ENCODE assay signal across 10 cellular contexts in genomic region chrX:24515447-24515846, GRCh38. TPM values are rescaled to one million over a fixed set of nuclear protein-coding genes. Genes with fewer than 3 reads are reported as not detected.
DNase-seq lines count a peak whose midpoint lies in the region; ATAC-seq, FAIRE-seq and TF ChIP-seq lines count a peak whose summit lies in the region.
"Had no signal": no experiment of that assay in that cellular context is flagged by ENCODE, and none has a peak within 500 bp of the region (broad histone marks: within the 10 kb centered on the region; RNA-seq: fewer than 3 reads in every experiment).

No MANE protein-coding gene starts in this region.

- no peaks in the 10 kb centered on the region for H3K79me2 ChIP-seq in neural progenitor cell (ENCODE audit: low read depth)

- H3K9me3 ChIP-seq in neural progenitor cell (ENCODE audit: low read depth) (no peaks in the 10 kb centered on the region), ovary (no peaks in the 10 kb centered on the region)

- H3K27me3 Mint-ChIP-seq in neural progenitor cell (ENCODE audit: insufficient read depth, low read depth): no peaks in the 10 kb centered on the region

- H3K27me3 ChIP-seq in neural progenitor cell (no peaks in the 10 kb centered on the region), ovary (no peaks in the 10 kb centered on the region)

- 22 to 32% (median 28%) methylated on average over 4 of the region's 4 CpGs for WGBS in ovary, 3 donors

- peak; percentile 63 for TF ChIP-seq CTCF in neural progenitor cell (IDR thresholded peaks at IDR 0.05)
- TF ChIP-seq CTCF in ovary (IDR thresholded peaks at IDR 0.05): no peak

- H3K36me3 ChIP-seq in neural progenitor cell (peaks cover 2% of the 10 kb centered on the region), ovary (no peaks in the 10 kb centered on the region)

- peaks cover 9% of the 10 kb centered on the region for H3K36me3 Mint-ChIP-seq in neural progenitor cell

- H3K9me3 Mint-ChIP-seq in neural progenitor cell: no peaks in the 10 kb centered on the region

- peak; percentile 20 for DNase-seq in NCI-H2107 treated with DMSO at 0.1 percent for 48 hours (lab: John Stamatoyannopoulos, UW; ENCODE audit: unreplicated experiment)
- no peak for DNase-seq in NCI-H2107 (lab: John Stamatoyannopoulos, UW)
- DNase-seq in NCI-H2227 treated with DMSO at 0.1 percent for 48 hours (lab: John Stamatoyannopoulos, UW): peak; percentile 40
- peak; percentile 55 for DNase-seq in dermis blood vessel endothelial cell
- DNase-seq in neural progenitor cell (ENCODE audit: low spot score): peak; percentile 48
- DNase-seq in H54 (ENCODE audit: insufficient read length, low spot score): no peak
- no peak for DNase-seq in ovary
- DNase-seq: KBM-7, SHP77 treated with DMSO at 0.1 percent for 48 hours had no signal

- no peak overlapping the region for H2AFZ ChIP-seq in neural progenitor cell (replicated peaks)

- no peak for TF ChIP-seq EP300 in ovary (IDR thresholded peaks at IDR 0.05)

- no peaks in the 10 kb centered on the region for H3K4me1 ChIP-seq in neural progenitor cell
- H3K4me1 ChIP-seq in ovary (ENCODE audit: insufficient read depth): no peaks in the 10 kb centered on the region

- H3F3A ChIP-seq in neural progenitor cell (ENCODE audit: low read depth): peaks cover 14% of the 10 kb centered on the region

- intact Hi-C loops in ovary (cut with DNase I): no loop called here

- TF ChIP-seq POLR2A in H54 (IDR thresholded peaks at IDR 0.05; ENCODE audit: low read depth, low read length) (no peak), ovary (IDR thresholded peaks at IDR 0.05) (no peak)

- no peaks in the 10 kb centered on the region for H4K20me1 ChIP-seq in neural progenitor cell (ENCODE audit: low read depth)

- H3K4me3 ChIP-seq in neural progenitor cell: no peak overlapping the region
- no peak overlapping the region for H3K4me3 ChIP-seq in ovary

- no peak for ATAC-seq in HG03095 (IDR thresholded peaks at IDR 0.05; ENCODE audit: unreplicated experiment)

- no peak overlapping the region for H3K27ac Mint-ChIP-seq in neural progenitor cell

- no peak overlapping the region for H3K4me2 ChIP-seq in neural progenitor cell

- H3K27ac ChIP-seq in neural progenitor cell (no peak overlapping the region), ovary (no peak overlapping the region)

- H3K9ac ChIP-seq in neural progenitor cell: peak overlapping the region; percentile 15

- H3K4me3 Mint-ChIP-seq in neural progenitor cell: no peak overlapping the region

- no peak for FAIRE-seq in H54 (lab: Jason Lieb, UNC)

- peaks cover 4% of the 10 kb centered on the region for H3K4me1 Mint-ChIP-seq in neural progenitor cell

RNA-seq across cellular contexts. Expression of gene PDK3, which starts 50.4 kb away (rescaled TPM):
- 7.3 and 8.6 TPM in 2 replicates for total RNA-seq in dermis blood vessel endothelial cell
- total RNA-seq in neural progenitor cell (ENCODE audit: low replicate concordance): 50.3 and 100 TPM in 2 replicates
- 10 to 100 TPM; 13.8 to 30.9 (median 20.7) TPM for total RNA-seq in ovary
- 10 to 100 TPM in 1 of 2 donors, 1 to 10 TPM in 1; 3.1 to 20.2 TPM for polyA plus RNA-seq in ovary

Comparison
In these comparisons a context has a peak if more than half of its experiments do, and no peak if none do; other contexts are left out.
1. DNase-seq: peak in NCI-H2107 treated with DMSO at 0.1 percent for 48 hours (single experiment), NCI-H2227 treated with DMSO at 0.1 percent for 48 hours (single experiment), dermis blood vessel endothelial cell (single experiment) and neural progenitor cell (single experiment); none in NCI-H2107 (single experiment), H54 (single experiment) and ovary (0 of 5).